1 cellular context compared by ENCODE assay signal in genomic region chr5:124634820-124635323, GRCh38.
TF ChIP-seq lines count a peak whose summit lies in the region.

No MANE protein-coding gene starts in this region.

TF ChIP-seq in HCT116, 20 proteins besides CTCF, POLR2A, EP300 and RAD21 (continued from another document):
- TF ChIP-seq REST (IDR thresholded peaks at IDR 0.05; ENCODE audit: low read depth) (no peak), SRF (IDR thresholded peaks at IDR 0.05; ENCODE audit: low read depth) (no peak), ZNF274 (IDR thresholded peaks at IDR 0.05; ENCODE audit: low read depth, low read length) (no peak), ZFX (IDR thresholded peaks at IDR 0.05) (no peak), CBX3 (IDR thresholded peaks at IDR 0.05; ENCODE audit: low read depth) (no peak), SP1 (IDR thresholded peaks at IDR 0.05; ENCODE audit: low read depth) (no peak), TCF7L2 (IDR thresholded peaks at IDR 0.05; ENCODE audit: borderline replicate concordance, extremely low read depth, insufficient read depth, insufficient read length) (no peak), JUND (IDR thresholded peaks at IDR 0.05) (no peak), EGR1 (IDR thresholded peaks at IDR 0.05; ENCODE audit: low read depth) (no peak), CEBPB (IDR thresholded peaks at IDR 0.05; ENCODE audit: low read depth) (no peak)
- TF ChIP-seq, protein P1, sequence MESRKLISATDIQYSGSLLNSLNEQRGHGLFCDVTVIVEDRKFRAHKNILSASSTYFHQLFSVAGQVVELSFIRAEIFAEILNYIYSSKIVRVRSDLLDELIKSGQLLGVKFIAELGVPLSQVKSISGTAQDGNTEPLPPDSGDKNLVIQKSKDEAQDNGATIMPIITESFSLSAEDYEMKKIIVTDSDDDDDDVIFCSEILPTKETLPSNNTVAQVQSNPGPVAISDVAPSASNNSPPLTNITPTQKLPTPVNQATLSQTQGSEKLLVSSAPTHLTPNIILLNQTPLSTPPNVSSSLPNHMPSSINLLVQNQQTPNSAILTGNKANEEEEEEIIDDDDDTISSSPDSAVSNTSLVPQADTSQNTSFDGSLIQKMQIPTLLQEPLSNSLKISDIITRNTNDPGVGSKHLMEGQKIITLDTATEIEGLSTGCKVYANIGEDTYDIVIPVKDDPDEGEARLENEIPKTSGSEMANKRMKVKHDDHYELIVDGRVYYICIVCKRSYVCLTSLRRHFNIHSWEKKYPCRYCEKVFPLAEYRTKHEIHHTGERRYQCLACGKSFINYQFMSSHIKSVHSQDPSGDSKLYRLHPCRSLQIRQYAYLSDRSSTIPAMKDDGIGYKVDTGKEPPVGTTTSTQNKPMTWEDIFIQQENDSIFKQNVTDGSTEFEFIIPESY (IDR thresholded peaks at IDR 0.05; ENCODE audit: extremely low read depth, insufficient replicate concordance, low read length): no peak
